ENCODE assay signal across 8 cellular contexts in the genomic region with DNA sequence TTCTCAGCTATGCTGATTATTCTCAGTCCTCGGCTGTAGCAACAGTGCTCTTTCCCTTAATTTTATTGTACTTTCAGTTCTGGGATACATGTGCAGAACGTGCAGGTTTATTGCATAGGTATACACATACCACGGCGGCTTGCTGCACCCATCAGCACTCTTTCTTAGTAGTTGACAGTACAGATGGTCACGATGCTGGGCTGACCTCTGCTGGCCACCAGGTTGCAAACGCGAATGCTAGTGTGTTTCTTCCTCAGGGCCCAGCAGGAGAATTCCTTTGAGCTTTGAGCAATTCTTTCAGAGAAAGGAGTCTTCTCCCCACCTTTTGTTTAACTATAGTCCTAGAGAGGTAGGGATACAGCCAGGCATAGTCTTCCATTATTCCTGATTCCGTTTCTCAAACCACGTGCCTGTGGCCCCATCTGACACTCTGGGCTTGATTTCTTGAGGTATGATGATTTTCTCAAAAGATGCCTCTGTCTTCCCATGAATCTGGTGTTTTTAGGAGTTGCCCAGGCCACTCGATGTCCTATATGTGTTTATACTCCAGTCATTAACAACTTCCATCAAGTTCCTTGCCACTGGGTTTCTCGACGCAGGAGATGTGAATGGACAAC. TPM values are rescaled to one million over a fixed set of nuclear protein-coding genes. Genes with fewer than 3 reads are reported as not detected.
DNase-seq lines count a peak whose midpoint lies in the region; ATAC-seq, FAIRE-seq and TF ChIP-seq lines count a peak whose summit lies in the region.

No MANE protein-coding gene starts in this region.

- H3K27ac ChIP-seq in HepG2 (ENCODE audit: extremely low read length, insufficient read depth, low read length) = no peak overlapping the region

- no peak overlapping the region for H3K4me2 ChIP-seq in HepG2 (ENCODE audit: low read depth, low read length)

- peak; percentile 69 for FAIRE-seq in HepG2 (lab: Jason Lieb, UNC)

- no peak for TF ChIP-seq POLR2A in NB4 (IDR thresholded peaks at IDR 0.05; ENCODE audit: extremely low read depth, insufficient read length)
- no peak for TF ChIP-seq POLR2A in HepG2 (IDR thresholded peaks at IDR 0.05; ENCODE audit: insufficient read depth in 1 of 2, low read depth in 2 of 2, low read length in 2 of 2)

- H3K9ac ChIP-seq in HepG2 (ENCODE audit: insufficient read depth, low read depth, low read length) = no peak overlapping the region

- TF ChIP-seq EP300 in HepG2 (IDR thresholded peaks at IDR 0.05; ENCODE audit: low read depth in 2 of 2, low read length in 2 of 2) (no peak), HepG2 (CRISPR knock-in tag; IDR thresholded peaks at IDR 0.05; ENCODE audit: borderline replicate concordance) (no peak)

- no peaks in the 10 kb centered on the region for H4K20me1 ChIP-seq in HepG2 (ENCODE audit: insufficient read depth, low read length)

- peak; percentile 85 for DNase-seq in DMS53 treated with DMSO at 0.1 percent for 48 hours (lab: John Stamatoyannopoulos, UW; ENCODE audit: unreplicated experiment)
- peak; percentile 47 for DNase-seq in NB4 (ENCODE audit: low read depth)
- DNase-seq in astrocyte of the hippocampus (ENCODE audit: low read depth, low spot score) = peak; percentile 76
- peak; percentile 15 for DNase-seq in HepG2 (ENCODE audit: low spot score)
- no peak for DNase-seq in KG1 (lab: John Stamatoyannopoulos, UW)
- DNase-seq in activated CD8-positive, alpha-beta memory T cell treated with anti-CD3 and anti-CD28 coated beads for 24 hours = no peak

- H3K27me3 ChIP-seq in HepG2 (ENCODE audit: control insufficient read depth in 1 of 2, insufficient read depth in 2 of 2, low read length in 2 of 2) = no peaks in the 10 kb centered on the region

- H2AFZ ChIP-seq in HepG2 (ENCODE audit: low read length) = no peak overlapping the region

- ATAC-seq in HepG2 (peak; percentile 99), HG03159 (IDR thresholded peaks at IDR 0.05; ENCODE audit: unreplicated experiment) (no peak), HG03108 (IDR thresholded peaks at IDR 0.05; ENCODE audit: unreplicated experiment) (no peak)

- CTCF ChIA-PET in HepG2 (lab: Yijun Ruan, JAX; ENCODE audit: low intra/inter-chr PET ratio, low total read pairs) = interaction anchor here (0.6 kb wide), 1 partner anchor 576 kb away, joined by 3 read pairs; no protein-coding TSS in a partner anchor

- BruUV-seq in HepG2 (replicated peaks; lab: Mats Ljungman, UMichigan) = no TSS peak

- no peaks in the 10 kb centered on the region for H3K36me3 ChIP-seq in HepG2 (replicated peaks in 1 of 2; ENCODE audit: control insufficient read depth in 1 of 2, insufficient read depth in 2 of 2, low read length in 2 of 2)

- WGBS in HepG2 (ENCODE audit: low lambda C conversion rate) = 17% methylated on average over 12 of the region's 12 CpGs

- peak; percentile 54; the same call in 1 of the 2 replicates for TF ChIP-seq RAD21 in HepG2 (CRISPR knock-in tag; IDR thresholded peaks at IDR 0.05)

- TF ChIP-seq CTCF in NB4 (IDR thresholded peaks at IDR 0.05; ENCODE audit: low read depth, low read length) (peak; percentile 59), HepG2 (CRISPR knock-in tag; IDR thresholded peaks at IDR 0.05) (peak; percentile 73)

- no peaks in the 10 kb centered on the region for H3K4me1 ChIP-seq in HepG2 (ENCODE audit: insufficient read depth, low read length)

- in situ Hi-C loops in HepG2 (cut with HindIII; ENCODE audit: extremely low pct_ligation_motif_present, low pct_unique_long_range_greater_than_20kb) = no loop called here

- POLR2A ChIA-PET in HepG2 (lab: Yijun Ruan, JAX) = no interaction called here

- intact Hi-C loops in HepG2 (cut with micrococcal nuclease; ENCODE audit: unreplicated experiment) = loop anchor here (1.0 kb wide), 2 partner anchors 450 to 538 kb away; no protein-coding TSS in a partner anchor

- H3K4me3 ChIP-seq in NB4 (ENCODE audit: low read depth, low read length) (no peak overlapping the region), HepG2 (replicated peaks in 1 of 3; ENCODE audit: insufficient read depth in 1 of 3, low read depth in 2 of 3, low read length in 3 of 3) (no peak overlapping the region)

- no peaks in the 10 kb centered on the region for H3K79me2 ChIP-seq in HepG2 (ENCODE audit: insufficient read depth, low read length)

- H3K9me3 ChIP-seq in HepG2 (ENCODE audit: low read length) = no peaks in the 10 kb centered on the region

TF ChIP-seq in HepG2, 621 proteins besides CTCF, POLR2A, EP300 and RAD21:
- TF ChIP-seq ARHGAP35 (CRISPR knock-in tag; IDR thresholded peaks at IDR 0.05; ENCODE audit: borderline replicate concordance) (no peak), ZSCAN20 (CRISPR knock-in tag; IDR thresholded peaks at IDR 0.05; ENCODE audit: borderline replicate concordance) (no peak), ZMYM2 (CRISPR knock-in tag; IDR thresholded peaks at IDR 0.05) (no peak), ELF4 (CRISPR knock-in tag; IDR thresholded peaks at IDR 0.05; ENCODE audit: borderline replicate concordance) (no peak), STAG1 (CRISPR knock-in tag; IDR thresholded peaks at IDR 0.05) (peak; percentile 84), GATAD1 (CRISPR knock-in tag; IDR thresholded peaks at IDR 0.05) (no peak), ZFP36L2 (CRISPR knock-in tag; IDR thresholded peaks at IDR 0.05) (no peak), SMC3 (IDR thresholded peaks at IDR 0.05; ENCODE audit: low read length) (peak; percentile 58), ZSCAN30 (CRISPR knock-in tag; IDR thresholded peaks at IDR 0.05) (no peak), SSRP1 (CRISPR knock-in tag; IDR thresholded peaks at IDR 0.05) (no peak), ZNF263 (CRISPR knock-in tag; IDR thresholded peaks at IDR 0.05) (no peak), ISL2 (CRISPR knock-in tag; IDR thresholded peaks at IDR 0.05) (no peak), BORCS8-MEF2B (CRISPR knock-in tag; IDR thresholded peaks at IDR 0.05) (no peak), RFXANK (CRISPR knock-in tag; IDR thresholded peaks at IDR 0.05) (no peak)
- TF ChIP-seq, protein P1, sequence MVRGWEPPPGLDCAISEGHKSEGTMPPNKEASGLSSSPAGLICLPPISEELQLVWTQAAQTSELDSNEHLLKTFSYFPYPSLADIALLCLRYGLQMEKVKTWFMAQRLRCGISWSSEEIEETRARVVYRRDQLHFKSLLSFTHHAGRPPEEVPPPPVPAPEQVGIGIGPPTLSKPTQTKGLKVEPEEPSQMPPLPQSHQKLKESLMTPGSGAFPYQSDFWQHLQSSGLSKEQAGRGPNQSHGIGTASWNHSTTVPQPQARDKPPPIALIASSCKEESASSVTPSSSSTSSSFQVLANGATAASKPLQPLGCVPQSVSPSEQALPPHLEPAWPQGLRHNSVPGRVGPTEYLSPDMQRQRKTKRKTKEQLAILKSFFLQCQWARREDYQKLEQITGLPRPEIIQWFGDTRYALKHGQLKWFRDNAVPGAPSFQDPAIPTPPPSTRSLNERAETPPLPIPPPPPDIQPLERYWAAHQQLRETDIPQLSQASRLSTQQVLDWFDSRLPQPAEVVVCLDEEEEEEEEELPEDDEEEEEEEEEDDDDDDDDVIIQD (CRISPR knock-in tag; IDR thresholded peaks at IDR 0.05; ENCODE audit: low read depth) = no peak

RNA-seq across cellular contexts. Expression of a gene that starts 48.9 kb away (rescaled TPM):
- total RNA-seq in HepG2 (2016; rRNA removed; fragmentation: Illumina TruSeq; extraction: Trizol) = 0.09 TPM in 1 of 2 replicates, not detected in the other
- 0.61 and 0.71 TPM in 2 replicates for total RNA-seq in HepG2 (2016; cell fraction: cytosol; rRNA removed; fragmentation: Illumina TruSeq; extraction: Trizol; ENCODE audit: low read depth)
- total RNA-seq in HepG2 (2016; cell fraction: insoluble cytoplasmic fraction; rRNA removed; fragmentation: Illumina TruSeq; extraction: Trizol) = 0.15 and 0.17 TPM in 2 replicates
- total RNA-seq in HepG2 (2016; cell fraction: membrane; rRNA removed; fragmentation: Illumina TruSeq; extraction: Trizol) = 0.38 and 0.53 TPM in 2 replicates
- not detected in 2 replicates for total RNA-seq in HepG2 (2016; cell fraction: nucleus; rRNA removed; fragmentation: Illumina TruSeq; extraction: Trizol)
- polyA plus RNA-seq in HepG2 (2011; rRNA removed) = 0.04 TPM in 1 of 2 replicates, not detected in the other
- 0.04 and 0.14 TPM in 2 replicates for polyA plus RNA-seq in HepG2 (2011; cell fraction: cytosol; rRNA removed)
- polyA plus RNA-seq in HepG2 (2011; cell fraction: nucleus; rRNA removed) = 0.07 TPM in 1 of 2 replicates, not detected in the other
- polyA plus RNA-seq in HepG2 (2012) = 0.11 and 0.24 TPM in 2 replicates
- not detected in 2 replicates for polyA plus RNA-seq in HepG2 (2016; cell fraction: cytosol; fragmentation: Illumina TruSeq; extraction: Trizol; ENCODE audit: low read depth)
- 0.15 TPM in 1 of 2 replicates, not detected in the other for polyA plus RNA-seq in HepG2 (2016; cell fraction: insoluble cytoplasmic fraction; fragmentation: Illumina TruSeq; extraction: Trizol; ENCODE audit: low read depth)
- polyA plus RNA-seq in HepG2 (2016; cell fraction: membrane; fragmentation: Illumina TruSeq; extraction: Trizol; ENCODE audit: low read depth) = 0.10 TPM in 1 of 2 replicates, not detected in the other
- not detected in 2 replicates for polyA plus RNA-seq in HepG2 (2016; cell fraction: nucleus; fragmentation: Illumina TruSeq; extraction: Trizol; ENCODE audit: insufficient read depth, low read depth)
- polyA minus RNA-seq in HepG2 (2011; rRNA and poly(A)+ RNA removed; ENCODE audit: low replicate concordance) = 0.44 TPM in 1 of 2 replicates, not detected in the other
- not detected in 2 replicates for polyA minus RNA-seq in HepG2 (2011; cell fraction: cytosol; rRNA and poly(A)+ RNA removed)
- polyA minus RNA-seq in HepG2 (2011; cell fraction: nucleus; rRNA and poly(A)+ RNA removed) = 0.26 TPM in 1 of 2 replicates, not detected in the other

Comparison
In these comparisons a context has a peak if more than half of its experiments do, and no peak if none do; other contexts are left out.
1. DNase-seq: peak in DMS53 treated with DMSO at 0.1 percent for 48 hours (single experiment), NB4 (single experiment), astrocyte of the hippocampus (single experiment) and HepG2 (single experiment); none in KG1 (single experiment) and activated CD8-positive, alpha-beta memory T cell treated with anti-CD3 and anti-CD28 coated beads for 24 hours (single experiment).